Comparison of ENCODE assay signal across 1 cellular context in genomic region chr13:44014501-44014900, GRCh38.
TF ChIP-seq lines count a peak whose summit lies in the region.

No MANE protein-coding gene starts in this region.

TF ChIP-seq in SK-N-SH, 30 proteins besides CTCF, POLR2A, EP300 and RAD21 (continued from another document):
- TF ChIP-seq IRF3 (IDR thresholded peaks at IDR 0.05; ENCODE audit: low read depth, low read length) (no peak), MEF2A (IDR thresholded peaks at IDR 0.05; ENCODE audit: borderline replicate concordance, low read depth) (no peak), USF1 (IDR thresholded peaks at IDR 0.05; ENCODE audit: borderline replicate concordance, low read depth) (no peak), REST (IDR thresholded peaks at IDR 0.05; ENCODE audit: low read depth, low read length) (no peak), FOXM1 (IDR thresholded peaks at IDR 0.05; ENCODE audit: low read depth) (no peak), GABPA (IDR thresholded peaks at IDR 0.05; ENCODE audit: low read depth) (no peak)
